In genomic region chr10:68470300-68470699, GRCh38 we compare ENCODE assay signal across 9 cellular contexts. TPM values are rescaled to one million over a fixed set of nuclear protein-coding genes. Genes with fewer than 3 reads are reported as not detected.
DNase-seq lines count a peak whose midpoint lies in the region; ATAC-seq and TF ChIP-seq lines count a peak whose summit lies in the region.
"Had no signal": no experiment of that assay in that cellular context is flagged by ENCODE, and none has a peak within 500 bp of the region (broad histone marks: within the 10 kb centered on the region; RNA-seq: fewer than 3 reads in every experiment).

No MANE protein-coding gene starts in this region.

- H3K9me2 ChIP-seq in PC-9 (ENCODE audit: insufficient read depth) = no peaks in the 10 kb centered on the region

- TF ChIP-seq CTCF in PC-9 (conservative IDR thresholded peaks at IDR 0.05) = no peak
- no peak for TF ChIP-seq CTCF in fibroblast of lung (conservative IDR thresholded peaks at IDR 0.05 in 1 of 2, IDR thresholded peaks at IDR 0.05 in 1 of 2; ENCODE audit: low read depth in 1 of 2, low read length in 2 of 2)
- TF ChIP-seq CTCF in smooth muscle cell (IDR thresholded peaks at IDR 0.05; ENCODE audit: borderline replicate concordance, insufficient read depth, poor library complexity, severe bottlenecking) = no peak
- no peak for TF ChIP-seq CTCF in coronary artery (IDR thresholded peaks at IDR 0.05)

- H3K36me3 ChIP-seq in PC-9 (ENCODE audit: low read depth) (no peaks in the 10 kb centered on the region), fibroblast of lung (ENCODE audit: control insufficient read depth, insufficient read depth, low read length) (no peaks in the 10 kb centered on the region), smooth muscle cell (ENCODE audit: low read depth) (peaks cover 2% of the 10 kb centered on the region)

- intact Hi-C loops in PC-9 (cut with micrococcal nuclease; ENCODE audit: unreplicated experiment) = no loop called here

- ATAC-seq in activated T-cell treated with anti-CD3 and anti-CD28 coated beads, Interleukin-2, amount 50 U/mL, for 72 hours (replicated peaks in 1 of 2) = no peak

- H3K4me1 ChIP-seq in PC-9 (replicated peaks; ENCODE audit: insufficient read depth) (peaks cover 15% of the 10 kb centered on the region), fibroblast of lung (ENCODE audit: control insufficient read depth, extremely low read depth, insufficient read depth, low read length) (no peaks in the 10 kb centered on the region), smooth muscle cell (ENCODE audit: low read depth) (peaks cover 13% of the 10 kb centered on the region)

- DNase-seq in activated T-cell treated with anti-CD3 and anti-CD28 coated beads, Interleukin-2, amount 50 U/mL, for 72 hours = no peak
- DNase-seq in activated T-cell treated with anti-CD3 and anti-CD28 coated beads for 4 hours (no peak), PC-9 (no peak), fibroblast of lung (ENCODE audit: low read depth in 2 of 2) (no peak), smooth muscle cell (lab: John Stamatoyannopoulos, UW; ENCODE audit: unreplicated experiment) (no peak), coronary artery (ENCODE audit: low spot score) (no peak), AML-193 (lab: John Stamatoyannopoulos, UW) (no peak), mesenteric fat pad (ENCODE audit: low spot score) (no peak)
- DNase-seq: Right ventricle myocardium superior had no signal

- H3K9me3 Mint-ChIP-seq in activated T-cell treated with anti-CD3 and anti-CD28 coated beads, Interleukin-2, amount 50 U/mL, for 72 hours = no peaks in the 10 kb centered on the region

- H3K9ac ChIP-seq in fibroblast of lung (ENCODE audit: insufficient read depth, low read length) (no peak overlapping the region), smooth muscle cell (ENCODE audit: low read depth) (no peak overlapping the region)

- H3K79me2 ChIP-seq in PC-9 (ENCODE audit: low read depth) (peaks cover 26% of the 10 kb centered on the region), fibroblast of lung (ENCODE audit: control insufficient read depth, insufficient read depth, low read length) (peaks cover 18% of the 10 kb centered on the region), smooth muscle cell (ENCODE audit: low read depth) (peaks cover 19% of the 10 kb centered on the region)

- H3K9me3 ChIP-seq in PC-9 (ENCODE audit: insufficient read depth, low read depth) (no peaks in the 10 kb centered on the region), fibroblast of lung (ENCODE audit: control insufficient read depth, insufficient read depth, low read depth, low read length) (no peaks in the 10 kb centered on the region), smooth muscle cell (replicated peaks; ENCODE audit: low read depth) (no peaks in the 10 kb centered on the region)

- H3F3A ChIP-seq in PC-9 (ENCODE audit: insufficient read depth, low read depth) = peaks cover 12% of the 10 kb centered on the region
- H3F3A ChIP-seq in smooth muscle cell (ENCODE audit: low read depth) = no peaks in the 10 kb centered on the region

- CTCF ChIA-PET in PC-9 (lab: Charles Lee) = no interaction called here

- H3K4me1 Mint-ChIP-seq in activated T-cell treated with anti-CD3 and anti-CD28 coated beads, Interleukin-2, amount 50 U/mL, for 72 hours (ENCODE audit: low read depth) = peaks cover 33% of the 10 kb centered on the region

- H3K4me2 ChIP-seq in PC-9 = peak overlapping the region; percentile 93
- H3K4me2 ChIP-seq in fibroblast of lung (ENCODE audit: extremely low read depth, insufficient read depth, low read length) = peak overlapping the region; percentile 94
- peak overlapping the region; percentile 93 for H3K4me2 ChIP-seq in smooth muscle cell

- H3K27ac ChIP-seq in PC-9 (no peak overlapping the region), fibroblast of lung (ENCODE audit: insufficient read depth, low read length) (no peak overlapping the region), smooth muscle cell (ENCODE audit: low read depth) (no peak overlapping the region), coronary artery (no peak overlapping the region)

- no TSS peak for BruUV-seq in PC-9 (replicated peaks; lab: Mats Ljungman, UMichigan)

- peak overlapping the region; percentile 67 for H3K4me3 ChIP-seq in PC-9
- H3K4me3 ChIP-seq in fibroblast of lung (replicated peaks in 1 of 4; ENCODE audit: control extremely low read depth in 1 of 4, insufficient read depth in 1 of 4, low read depth in 3 of 4, low read length in 4 of 4) = peak overlapping the region; percentile 86 to 91 (median 86)
- H3K4me3 ChIP-seq in smooth muscle cell = peak overlapping the region; percentile 96
- no peak overlapping the region for H3K4me3 ChIP-seq in coronary artery

- H3K27ac Mint-ChIP-seq in activated T-cell treated with anti-CD3 and anti-CD28 coated beads, Interleukin-2, amount 50 U/mL, for 72 hours = peak overlapping the region; percentile 34

- H3K4me3 Mint-ChIP-seq in activated T-cell treated with anti-CD3 and anti-CD28 coated beads, Interleukin-2, amount 50 U/mL, for 72 hours = peak overlapping the region; percentile 95 to 99

- H3K27me3 ChIP-seq in PC-9 (ENCODE audit: insufficient read depth, low read depth) (no peaks in the 10 kb centered on the region), fibroblast of lung (ENCODE audit: control insufficient read depth, insufficient read depth, low read length) (no peaks in the 10 kb centered on the region), smooth muscle cell (ENCODE audit: low read depth) (no peaks in the 10 kb centered on the region)

- H3K36me3 Mint-ChIP-seq in activated T-cell treated with anti-CD3 and anti-CD28 coated beads, Interleukin-2, amount 50 U/mL, for 72 hours (ENCODE audit: insufficient read depth in 2 of 2) = peaks cover 4 to 20% of the 10 kb centered on the region in 2 donors

- no peaks in the 10 kb centered on the region for H4K20me1 ChIP-seq in PC-9 (ENCODE audit: insufficient read depth)
- no peaks in the 10 kb centered on the region for H4K20me1 ChIP-seq in fibroblast of lung (ENCODE audit: control insufficient read depth, extremely low read depth, insufficient read depth, low read length)
- H4K20me1 ChIP-seq in smooth muscle cell (ENCODE audit: low read depth) = no peaks in the 10 kb centered on the region

- 60% methylated on average over 6 of the region's 6 CpGs for WGBS in smooth muscle cell (ENCODE audit: low lambda C conversion rate)

- POLR2A ChIA-PET in PC-9 (lab: Charles Lee; ENCODE audit: unreplicated experiment) = interaction anchor here (0.6 kb wide), 2 partner anchors 66 to 693 kb away, joined by 3 read pairs; no protein-coding TSS in a partner anchor

- H2AFZ ChIP-seq in PC-9 = peak overlapping the region; percentile 81; the same call in 1 of the 2 replicates
- no peak overlapping the region for H2AFZ ChIP-seq in fibroblast of lung (ENCODE audit: low read length)
- no peak overlapping the region for H2AFZ ChIP-seq in smooth muscle cell (ENCODE audit: low read depth)

- no peaks in the 10 kb centered on the region for H3K27me3 Mint-ChIP-seq in activated T-cell treated with anti-CD3 and anti-CD28 coated beads, Interleukin-2, amount 50 U/mL, for 72 hours (ENCODE audit: low read depth)

RNA-seq across cellular contexts. Expression of gene DNA2, which starts 1.5 kb away (rescaled TPM):
- total RNA-seq in activated T-cell treated with anti-CD3 and anti-CD28 coated beads, Interleukin-2, amount 50 U/mL, for 72 hours = 10 to 100 TPM; 33.4 to 40.3 TPM
- 27.5 and 33.4 TPM in 2 replicates for total RNA-seq in PC-9 (2021)
- 5.6 and 6.4 TPM in 2 replicates for total RNA-seq in fibroblast of lung
- 2.6 and 5.7 TPM in 2 replicates for polyA plus RNA-seq in fibroblast of lung
- 1.4 and 3.3 TPM in 2 replicates for polyA plus RNA-seq in fibroblast of lung (2012)
- not detected in 2 replicates for polyA minus RNA-seq in fibroblast of lung (ENCODE audit: low replicate concordance)
- total RNA-seq in smooth muscle cell = 5.7 and 13.8 TPM in 2 replicates
- 2.1 and 2.9 TPM in 2 replicates for polyA plus RNA-seq in smooth muscle cell
- total RNA-seq in mesenteric fat pad = 3.8 TPM

RNA-seq across cellular contexts. Expression of gene SLC25A16, which starts 57.0 kb away (rescaled TPM):
- total RNA-seq in activated T-cell treated with anti-CD3 and anti-CD28 coated beads, Interleukin-2, amount 50 U/mL, for 72 hours = 10 to 100 TPM; 15.8 to 17.0 TPM
- total RNA-seq in PC-9 (2021) (12.6 and 20.3 TPM in 2 replicates), fibroblast of lung (8.2 and 15.7 TPM in 2 replicates), smooth muscle cell (11.7 and 20.9 TPM in 2 replicates), mesenteric fat pad (59.5 TPM)
- polyA plus RNA-seq in fibroblast of lung (24.1 and 29.5 TPM in 2 replicates), smooth muscle cell (5.3 and 6.9 TPM in 2 replicates)
- 12.8 and 13.9 TPM in 2 replicates for polyA plus RNA-seq in fibroblast of lung (2012)
- polyA minus RNA-seq in fibroblast of lung (ENCODE audit: low replicate concordance) = 2.5 and 3.1 TPM in 2 replicates
